ENCODE assay signal across 30 cellular contexts in the genomic region with DNA sequence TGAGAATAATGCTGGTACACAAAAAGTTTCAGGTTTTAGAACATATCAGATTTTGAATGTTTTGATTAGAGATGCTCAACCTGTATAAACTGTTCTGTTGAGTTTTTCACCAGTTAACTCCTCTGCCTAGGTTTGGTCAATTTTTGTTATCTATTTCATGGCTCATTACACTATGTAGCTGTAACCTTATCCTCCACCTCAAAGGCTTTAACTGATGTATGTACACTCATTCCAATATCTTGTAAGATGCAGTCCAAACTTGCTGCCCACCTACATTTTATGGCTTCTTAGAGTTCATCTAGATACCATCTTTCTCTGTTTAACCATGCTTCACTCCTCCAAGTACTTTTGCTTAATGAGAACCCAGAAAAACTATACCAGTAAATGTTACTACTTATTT.
DNase-seq lines count a peak whose midpoint lies in the region; ATAC-seq, FAIRE-seq and TF ChIP-seq lines count a peak whose summit lies in the region.
"Had no signal": no experiment of that assay in that cellular context is flagged by ENCODE, and none has a peak within 500 bp of the region (broad histone marks: within the 10 kb centered on the region; RNA-seq: fewer than 3 reads in every experiment).

No MANE protein-coding gene starts in this region.

- TF ChIP-seq CTCF in chondrocyte (IDR thresholded peaks at IDR 0.05) (no peak), osteoblast (IDR thresholded peaks at IDR 0.05; ENCODE audit: extremely low read depth, low read depth, low read length) (no peak)

- peak; percentile 28 for FAIRE-seq in GM19239 (lab: Jason Lieb, UNC)
- FAIRE-seq: kidney, small intestine had no signal

- H3K27ac Mint-ChIP-seq in chondrocyte (ENCODE audit: unreplicated experiment): peak overlapping the region; percentile 96
- H3K27ac Mint-ChIP-seq: activated CD8-positive, alpha-beta T cell treated with anti-CD3 and anti-CD28 coated beads, Interleukin-2, amount 10 ng/mL, durations not matched to agents 7 days and 5 days; activated naive CD4-positive, alpha-beta T cell treated with anti-CD3 and anti-CD28 coated beads, Interleukin-2, amount 50 U/mL, for 24 hours; activated T-helper 2 cell treated with anti-CD3 and anti-CD28 coated beads, Interferon-gamma antibody, Interleukin-2, Interleukin-4, amounts not matched to agents 10 μg/mL and 5 μg/mL and 100 μg/mL, durations not matched to agents 14 hours and 24 hours and 36 hours had no signal

- H4K20me1 ChIP-seq in osteoblast (ENCODE audit: insufficient read depth, low read length): peaks cover 12% of the 10 kb centered on the region

- peaks cover 16% of the 10 kb centered on the region for H3K79me2 ChIP-seq in osteoblast (ENCODE audit: insufficient read depth, low read length)

- H3K4me1 ChIP-seq in osteoblast (ENCODE audit: insufficient read depth, low read length): peaks cover 17% of the 10 kb centered on the region
- H3K4me1 ChIP-seq: foreskin keratinocyte had no signal

- H3K4me3 Mint-ChIP-seq in chondrocyte (ENCODE audit: unreplicated experiment): no peak overlapping the region
- H3K4me3 Mint-ChIP-seq: activated CD8-positive, alpha-beta T cell treated with anti-CD3 and anti-CD28 coated beads, Interleukin-2, amount 10 ng/mL, durations not matched to agents 7 days and 5 days; activated naive CD4-positive, alpha-beta T cell treated with anti-CD3 and anti-CD28 coated beads, Interleukin-2, amount 50 U/mL, for 24 hours had no signal

- H3K9me3 ChIP-seq in osteoblast (ENCODE audit: low read depth, low read length): no peaks in the 10 kb centered on the region
- H3K9me3 ChIP-seq: BLaER1 treated with 17β-estradiol and CSF1 and Interleukin-3, amounts not matched to agents 10 nM and 100 nM; heart left ventricle; MG63 had no signal

- H3K9me3 Mint-ChIP-seq in chondrocyte (ENCODE audit: low read depth): no peaks in the 10 kb centered on the region
- H3K9me3 Mint-ChIP-seq: activated naive CD4-positive, alpha-beta T cell treated with anti-CD3 and anti-CD28 coated beads, Interleukin-2, amount 50 U/mL, for 24 hours; activated T-helper 2 cell treated with anti-CD3 and anti-CD28 coated beads, Interferon-gamma antibody, Interleukin-2, Interleukin-4, amounts not matched to agents 10 μg/mL and 5 μg/mL and 100 μg/mL, durations not matched to agents 14 hours and 24 hours and 36 hours had no signal

- H3K27ac ChIP-seq in osteoblast (ENCODE audit: low read depth, low read length): peak overlapping the region; percentile 11
- H3K27ac ChIP-seq: BLaER1 treated with 17β-estradiol and CSF1 and Interleukin-3, amounts not matched to agents 10 nM and 100 nM; coronary artery; foreskin keratinocyte had no signal

- no peak overlapping the region for H3K4me3 ChIP-seq in osteoblast (ENCODE audit: insufficient read depth, low read length)
- H3K4me3 ChIP-seq: BLaER1 treated with 17β-estradiol and CSF1 and Interleukin-3, amounts not matched to agents 10 nM and 100 nM; coronary artery; heart left ventricle; lung; MG63 had no signal

- no peaks in the 10 kb centered on the region for H3K36me3 ChIP-seq in osteoblast (ENCODE audit: insufficient read depth, low read length)
- H3K36me3 ChIP-seq: MG63 had no signal

- H3K27me3 Mint-ChIP-seq in chondrocyte (ENCODE audit: low read depth): no peaks in the 10 kb centered on the region
- H3K27me3 Mint-ChIP-seq: activated naive CD4-positive, alpha-beta T cell treated with anti-CD3 and anti-CD28 coated beads, Interleukin-2, amount 50 U/mL, for 24 hours had no signal

- H3K4me2 ChIP-seq in osteoblast (ENCODE audit: insufficient read depth, low read length): no peak overlapping the region

- peaks cover 22% of the 10 kb centered on the region for H3K4me1 Mint-ChIP-seq in chondrocyte (ENCODE audit: low read depth)
- H3K4me1 Mint-ChIP-seq: activated naive CD4-positive, alpha-beta T cell treated with anti-CD3 and anti-CD28 coated beads, Interleukin-2, amount 50 U/mL, for 24 hours had no signal

- ATAC-seq in GM19455 (IDR thresholded peaks at IDR 0.05; ENCODE audit: unreplicated experiment) (no peak), HG02610 (IDR thresholded peaks at IDR 0.05; ENCODE audit: unreplicated experiment) (no peak)
- ATAC-seq: activated CD8-positive, alpha-beta T cell treated with anti-CD3 and anti-CD28 coated beads, Interleukin-2, amount 10 ng/mL, durations not matched to agents 7 days and 5 days; esophagus mucosa; foreskin keratinocyte; heart left ventricle had no signal

- DNase-seq in GM19239 (ENCODE audit: insufficient read length, low spot score): no peak
- DNase-seq in OCI-M1 (lab: John Stamatoyannopoulos, UW): peak; percentile 9
- no peak for DNase-seq in chondrocyte (ENCODE audit: low spot score)
- DNase-seq in osteoblast (ENCODE audit: insufficient read length, low spot score, missing footprints): no peak
- DNase-seq in GM19238 (ENCODE audit: insufficient read length, low spot score): no peak
- DNase-seq in HuH-7 (ENCODE audit: low spot score): no peak
- DNase-seq: activated CD8-positive, alpha-beta T cell treated with anti-CD3 and anti-CD28 coated beads, Interleukin-2, amount 10 ng/mL, durations not matched to agents 7 days and 5 days; DMS53; effector memory CD4-positive, alpha-beta T cell; foreskin keratinocyte; GDM1; heart left ventricle; kidney; MG63; NCI-H1105 treated with DMSO at 0.1 percent for 48 hours; NCI-H2029; NCI-H2227 treated with DMSO at 0.1 percent for 48 hours; NCI-H69; occipital lobe; RPMI8226; small intestine; stimulated activated CD4-positive, alpha-beta T cell treated with anti-CD3 and anti-CD28 coated beads, Interleukin-1b, Interleukin-23, amount 100 ng/mL, for 48 hours had no signal

- H2AFZ ChIP-seq in osteoblast (ENCODE audit: low read length): no peak overlapping the region

- H3K36me3 Mint-ChIP-seq in chondrocyte (ENCODE audit: low read depth): no peaks in the 10 kb centered on the region

- H3K27me3 ChIP-seq in osteoblast (ENCODE audit: insufficient read depth, low read length): no peaks in the 10 kb centered on the region
- H3K27me3 ChIP-seq: BLaER1 treated with 17β-estradiol and CSF1 and Interleukin-3, amounts not matched to agents 10 nM and 100 nM; foreskin keratinocyte; heart left ventricle; MG63 had no signal
